Comparison of ENCODE assay signal across 11 cellular contexts in the genomic region with DNA sequence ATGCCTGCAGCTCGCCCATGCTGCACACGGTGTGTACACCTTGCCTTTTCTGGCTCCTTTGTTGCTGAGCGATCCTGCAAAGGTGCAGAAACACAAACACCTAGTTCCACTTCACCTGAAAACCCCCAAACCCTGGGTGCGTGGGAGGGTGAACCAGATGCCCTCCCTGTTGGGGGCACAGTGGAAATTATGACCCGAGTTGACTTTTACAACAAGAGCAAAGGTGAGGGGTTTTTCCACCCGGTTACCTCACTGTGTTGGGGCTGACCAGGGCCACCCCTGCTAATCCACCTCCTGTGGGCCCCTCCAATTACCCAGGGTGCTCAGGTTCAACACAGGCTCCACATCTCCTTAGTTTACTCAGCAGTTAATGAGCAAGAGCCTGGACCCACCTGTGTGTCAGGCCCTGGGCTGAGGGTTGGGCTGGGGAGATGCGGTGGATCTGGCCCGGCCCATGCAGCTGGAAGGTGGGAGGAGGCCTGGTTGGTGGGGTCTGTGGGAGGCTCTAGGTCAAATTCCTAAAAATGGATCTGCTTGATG. TPM values are rescaled to one million over a fixed set of nuclear protein-coding genes. Genes with fewer than 3 reads are reported as not detected.
DNase-seq lines count a peak whose midpoint lies in the region; ATAC-seq and TF ChIP-seq lines count a peak whose summit lies in the region.
"Had no signal": no experiment of that assay in that cellular context is flagged by ENCODE, and none has a peak within 500 bp of the region (broad histone marks: within the 10 kb centered on the region; RNA-seq: fewer than 3 reads in every experiment).

No MANE protein-coding gene starts in this region.

- H4K8ac ChIP-seq in mesenchymal stem cell (ENCODE audit: low read length) = no peak overlapping the region

- H3K27me3 ChIP-seq in BLaER1 = no peaks in the 10 kb centered on the region
- no peaks in the 10 kb centered on the region for H3K27me3 ChIP-seq in mesenchymal stem cell (ENCODE audit: control insufficient read depth in 1 of 2, insufficient read depth in 1 of 2, low read length in 2 of 2)
- H3K27me3 ChIP-seq in body of pancreas = no peaks in the 10 kb centered on the region
- no peaks in the 10 kb centered on the region for H3K27me3 ChIP-seq in CD4-positive, alpha-beta T cell (ENCODE audit: control insufficient read depth, insufficient read depth, low read length)

- BruUV-seq in OCI-LY7 (replicated peaks; lab: Mats Ljungman, UMichigan) = no TSS peak

- H3K79me2 ChIP-seq in OCI-LY7 (ENCODE audit: insufficient read depth, low read depth, low read length) = no peaks in the 10 kb centered on the region

- peaks cover 9% of the 10 kb centered on the region for H3K9me3 Mint-ChIP-seq in activated naive CD8-positive, alpha-beta T cell treated with anti-CD3 and anti-CD28 coated beads, Interleukin-2, amount 10 ng/mL, durations not matched to agents 7 days and 5 days
- peaks cover 6% of the 10 kb centered on the region for H3K9me3 Mint-ChIP-seq in CD4-positive, alpha-beta T cell

- H3K4me2 ChIP-seq in BLaER1 (peak overlapping the region; percentile 88), OCI-LY7 (ENCODE audit: low read length) (peak overlapping the region; percentile 55), mesenchymal stem cell (ENCODE audit: low read length, poor library complexity, severe bottlenecking) (no peak overlapping the region)

- 96% methylated on average over 8 of the region's 8 CpGs for WGBS in mesenchymal stem cell
- WGBS in body of pancreas, 2 donors = 89 to 94% methylated on average over 6 to 8 of the region's 8 CpGs

- H3K9ac ChIP-seq in BLaER1 (no peak overlapping the region), mesenchymal stem cell (ENCODE audit: low read length) (no peak overlapping the region)

- no peak overlapping the region for H2BK5ac ChIP-seq in mesenchymal stem cell (ENCODE audit: low read depth, low read length, poor library complexity, severe bottlenecking)

- peak overlapping the region in 1 of 2 experiments; percentile 35 for H3K14ac ChIP-seq in mesenchymal stem cell (ENCODE audit: low read length in 2 of 2)

- H2BK120ac ChIP-seq in mesenchymal stem cell (ENCODE audit: low read depth, low read length) = no peak overlapping the region

- no peak for TF ChIP-seq CTCF in OCI-LY7 (conservative IDR thresholded peaks at IDR 0.05; ENCODE audit: low read length)
- TF ChIP-seq CTCF in body of pancreas (IDR thresholded peaks at IDR 0.05) = no peak
- TF ChIP-seq CTCF in CD4-positive, alpha-beta T cell (IDR thresholded peaks at IDR 0.05) = no peak

- no peak overlapping the region for H3K18ac ChIP-seq in mesenchymal stem cell (ENCODE audit: low read depth in 1 of 2, low read length in 2 of 2)

- POLR2A ChIA-PET in OCI-LY7 (lab: Charles Lee) = interaction anchor here (1.1 to 1.5 kb wide), 2 partner anchors 43 to 46 kb away, joined by 4 to 5 read pairs; no protein-coding TSS in a partner anchor
- POLR2A ChIA-PET in activated naive CD8-positive, alpha-beta T cell treated with anti-CD3 and anti-CD28 coated beads, Interleukin-2, amount 10 ng/mL, durations not matched to agents 7 days and 5 days (lab: Charles Lee) = no interaction called here
- POLR2A ChIA-PET in CD4-positive, alpha-beta T cell (lab: Charles Lee) = no interaction called here

- H2AFZ ChIP-seq in OCI-LY7 (ENCODE audit: low read length) = peak overlapping the region; percentile 93; the same call in 1 of the 2 replicates
- H2AFZ ChIP-seq in mesenchymal stem cell (ENCODE audit: low read depth, low read length) = no peak overlapping the region

- H3K23ac ChIP-seq in mesenchymal stem cell (ENCODE audit: low read length in 2 of 2) = no peak overlapping the region

- no peaks in the 10 kb centered on the region for H3K9me2 ChIP-seq in OCI-LY7 (ENCODE audit: insufficient read depth, low read length)

- ATAC-seq in activated naive CD8-positive, alpha-beta T cell treated with anti-CD3 and anti-CD28 coated beads, Interleukin-2, amount 10 ng/mL, durations not matched to agents 7 days and 5 days (ENCODE audit: low read depth) = no peak
- no peak for ATAC-seq in body of pancreas
- no peak for ATAC-seq in CD4-positive, alpha-beta T cell (ENCODE audit: poor library complexity)
- no peak for ATAC-seq in GM18907 (IDR thresholded peaks at IDR 0.05; ENCODE audit: unreplicated experiment)

- H3K4ac ChIP-seq in mesenchymal stem cell (ENCODE audit: low read depth in 1 of 2, low read length in 2 of 2) = no peak overlapping the region

- no peak overlapping the region for H3K4me3 Mint-ChIP-seq in activated naive CD8-positive, alpha-beta T cell treated with anti-CD3 and anti-CD28 coated beads, Interleukin-2, amount 10 ng/mL, durations not matched to agents 7 days and 5 days
- H3K4me3 Mint-ChIP-seq in CD4-positive, alpha-beta T cell = no peak overlapping the region

- peaks cover 6% of the 10 kb centered on the region for H3K27me3 Mint-ChIP-seq in activated naive CD8-positive, alpha-beta T cell treated with anti-CD3 and anti-CD28 coated beads, Interleukin-2, amount 10 ng/mL, durations not matched to agents 7 days and 5 days
- H3K27me3 Mint-ChIP-seq in CD4-positive, alpha-beta T cell = no peaks in the 10 kb centered on the region

- H2BK12ac ChIP-seq in mesenchymal stem cell (ENCODE audit: low read length in 2 of 2) = no peak overlapping the region

- H3K27ac ChIP-seq in BLaER1 (no peak overlapping the region), OCI-LY7 (ENCODE audit: low read depth, low read length, poor library complexity, severe bottlenecking) (no peak overlapping the region), mesenchymal stem cell (ENCODE audit: low read length, poor library complexity, severe bottlenecking) (no peak overlapping the region), body of pancreas (no peak overlapping the region)
- no peak overlapping the region for H3K27ac ChIP-seq in CD4-positive, alpha-beta T cell (ENCODE audit: low read depth, low read length)

- H2BK15ac ChIP-seq in mesenchymal stem cell (ENCODE audit: low read depth, poor library complexity, severe bottlenecking) = no peak overlapping the region

- peak overlapping the region; percentile 8 for H3K27ac Mint-ChIP-seq in activated naive CD8-positive, alpha-beta T cell treated with anti-CD3 and anti-CD28 coated beads, Interleukin-2, amount 10 ng/mL, durations not matched to agents 7 days and 5 days
- no peak overlapping the region for H3K27ac Mint-ChIP-seq in CD4-positive, alpha-beta T cell

- H3K79me1 ChIP-seq in mesenchymal stem cell (replicated peaks; ENCODE audit: low read length, poor library complexity, severe bottlenecking) = no peaks in the 10 kb centered on the region

- peaks cover 15% of the 10 kb centered on the region for H3K36me3 Mint-ChIP-seq in activated naive CD8-positive, alpha-beta T cell treated with anti-CD3 and anti-CD28 coated beads, Interleukin-2, amount 10 ng/mL, durations not matched to agents 7 days and 5 days
- H3K36me3 Mint-ChIP-seq in CD4-positive, alpha-beta T cell (ENCODE audit: low read depth) = no peaks in the 10 kb centered on the region

- H3K9me3 ChIP-seq in BLaER1 = peaks cover 10% of the 10 kb centered on the region
- H3K9me3 ChIP-seq in OCI-LY7 (ENCODE audit: low read length) = peaks cover 9% of the 10 kb centered on the region; the same call in 1 of the 2 replicates
- peaks cover 11% of the 10 kb centered on the region for H3K9me3 ChIP-seq in mesenchymal stem cell (ENCODE audit: control insufficient read depth, low read length)
- H3K9me3 ChIP-seq in body of pancreas = peaks cover 0 to 9% (median 0%) of the 10 kb centered on the region in 3 donors
- H3K9me3 ChIP-seq in CD4-positive, alpha-beta T cell (ENCODE audit: control insufficient read depth, low read length) = peaks cover 10% of the 10 kb centered on the region

- H3K36me3 ChIP-seq in BLaER1 (no peaks in the 10 kb centered on the region), OCI-LY7 (ENCODE audit: insufficient read depth, low read length) (no peaks in the 10 kb centered on the region), mesenchymal stem cell (ENCODE audit: control insufficient read depth in 1 of 2, insufficient read depth in 2 of 2, low read depth in 1 of 2, low read length in 2 of 2) (no peaks in the 10 kb centered on the region), body of pancreas (replicated peaks in 1 of 2; ENCODE audit: insufficient read depth in 1 of 2, low read depth in 2 of 2) (no peaks in the 10 kb centered on the region)

- H4K20me1 ChIP-seq in BLaER1 = no peaks in the 10 kb centered on the region
- H4K20me1 ChIP-seq in OCI-LY7 (ENCODE audit: insufficient read depth, low read length) = no peaks in the 10 kb centered on the region

- H3K4me3 ChIP-seq in BLaER1 = no peak overlapping the region
- H3K4me3 ChIP-seq in OCI-LY7 (ENCODE audit: low read depth, low read length, poor library complexity, severe bottlenecking) = no peak overlapping the region
- H3K4me3 ChIP-seq in mesenchymal stem cell (ENCODE audit: insufficient read depth in 1 of 2, low read depth in 1 of 2, low read length in 2 of 2) = no peak overlapping the region
- no peak overlapping the region for H3K4me3 ChIP-seq in body of pancreas

- H3K4me1 Mint-ChIP-seq in activated naive CD8-positive, alpha-beta T cell treated with anti-CD3 and anti-CD28 coated beads, Interleukin-2, amount 10 ng/mL, durations not matched to agents 7 days and 5 days = peaks cover 39% of the 10 kb centered on the region
- H3K4me1 Mint-ChIP-seq in CD4-positive, alpha-beta T cell (ENCODE audit: low read depth) = peaks cover 19% of the 10 kb centered on the region

- H2AK5ac ChIP-seq in mesenchymal stem cell (ENCODE audit: low read length, severe bottlenecking) = no peak overlapping the region

- H3K4me1 ChIP-seq in BLaER1 = peaks cover 78% of the 10 kb centered on the region
- peaks cover 47% of the 10 kb centered on the region for H3K4me1 ChIP-seq in OCI-LY7 (ENCODE audit: insufficient read depth, low read length, poor library complexity, severe bottlenecking)
- H3K4me1 ChIP-seq in mesenchymal stem cell (ENCODE audit: control insufficient read depth, insufficient read depth, low read depth, low read length) = peaks cover 2% of the 10 kb centered on the region
- no peaks in the 10 kb centered on the region for H3K4me1 ChIP-seq in body of pancreas

- H4K91ac ChIP-seq in mesenchymal stem cell (ENCODE audit: low read length) = no peak overlapping the region

- TF ChIP-seq POLR2A in body of pancreas (IDR thresholded peaks at IDR 0.05) = no peak

- intact Hi-C loops in OCI-LY7 (cut with micrococcal nuclease; ENCODE audit: unreplicated experiment) (loop anchor here (1.0 kb wide), 1 partner anchor 44 kb away; no protein-coding TSS in a partner anchor), body of pancreas (cut with DNase I) (no loop called here)
- intact Hi-C loops in CD4-positive, alpha-beta T cell (cut with DNase I, micrococcal nuclease) = no loop called here

- CTCF ChIA-PET in OCI-LY7 (lab: Charles Lee; ENCODE audit: unreplicated experiment) = interaction anchor here (0.6 to 1.4 kb wide), 3 partner anchors 9 to 1197 kb away, joined by 3 to 6 read pairs (median 4); no protein-coding TSS in a partner anchor
- CTCF ChIA-PET in CD4-positive, alpha-beta T cell (lab: Charles Lee) = no interaction called here

- DNase-seq in OCI-LY7 (ENCODE audit: low spot score) = no peak
- DNase-seq in activated naive CD8-positive, alpha-beta T cell treated with anti-CD3 and anti-CD28 coated beads, Interleukin-2, amount 10 ng/mL, durations not matched to agents 7 days and 5 days = no peak
- DNase-seq in stimulated activated CD4-positive, alpha-beta T cell treated with anti-CD3 and anti-CD28 coated beads, Interleukin-15, amount 100 ng/mL, for 24 hours = peak; percentile 51
- DNase-seq in mesenchymal stem cell = no peak
- no peak for DNase-seq in body of pancreas
- DNase-seq in CD4-positive, alpha-beta T cell = no peak
- DNase-seq: foreskin melanocyte, MV-4-11, NCI-H69 had no signal

RNA-seq across cellular contexts. Expression of a gene that starts 42.1 kb away (rescaled TPM):
- 5.4 and 5.5 TPM in 2 replicates for total RNA-seq in OCI-LY7 (2014; rRNA removed; shearing (Covaris generic))
- total RNA-seq in OCI-LY7 (2022) (15.0 and 25.3 TPM in 2 replicates), body of pancreas (10 to 100 TPM in 1 of 2 donors, 1 to 10 TPM in 1; 9.1 to 17.8 TPM)
- under 1 TPM; 0.34 to 0.75 TPM for total RNA-seq in activated naive CD8-positive, alpha-beta T cell treated with anti-CD3 and anti-CD28 coated beads, Interleukin-2, amount 10 ng/mL, durations not matched to agents 7 days and 5 days
- polyA plus RNA-seq in mesenchymal stem cell (2013, experiment 1 of 2) = 35.9 TPM
- 36.0 TPM for polyA plus RNA-seq in mesenchymal stem cell (2013, experiment 2 of 2)
- total RNA-seq in CD4-positive, alpha-beta T cell = 1 to 10 TPM; 1.8 to 2.4 TPM
